ENCODE assay signal across 8 cellular contexts in the genomic region with DNA sequence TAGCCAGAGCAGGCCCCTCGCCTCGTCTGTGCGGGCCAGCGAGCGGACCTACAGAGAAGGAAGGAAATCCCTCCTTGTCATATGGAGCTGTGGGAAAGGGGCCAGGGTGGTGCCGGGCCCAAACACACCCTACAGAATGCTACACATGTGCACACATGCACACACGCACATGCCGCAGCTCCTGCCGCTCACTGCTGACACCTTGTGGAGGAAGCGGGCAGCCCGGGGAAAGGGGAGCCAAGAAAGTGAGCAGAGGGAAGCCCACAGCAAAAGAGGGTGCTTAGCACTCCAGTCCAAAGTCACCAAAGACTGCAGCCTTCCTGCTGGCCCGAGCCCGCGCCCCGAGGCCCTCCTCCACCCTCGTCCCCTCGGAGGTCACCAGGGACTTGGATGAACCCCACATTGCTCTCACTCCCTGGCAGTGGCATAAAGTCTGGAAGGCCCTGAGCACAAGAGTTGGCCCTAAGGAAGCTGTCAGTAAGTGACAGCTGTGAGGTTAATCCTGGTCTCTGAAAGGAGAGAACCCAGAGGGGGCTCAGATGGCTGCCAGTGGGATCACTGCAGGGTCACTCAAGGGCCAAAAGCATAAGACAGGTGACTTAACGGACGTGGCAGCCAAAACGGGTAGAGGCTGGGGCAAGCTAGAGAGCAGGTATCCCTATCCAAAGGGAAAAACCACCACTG.
DNase-seq lines count a peak whose midpoint lies in the region; ATAC-seq, FAIRE-seq and TF ChIP-seq lines count a peak whose summit lies in the region.

No MANE protein-coding gene starts in this region.

- no peaks in the 10 kb centered on the region for H3K27me3 Mint-ChIP-seq in endodermal cell (ENCODE audit: insufficient read depth)

- no peak overlapping the region for H3K27ac Mint-ChIP-seq in endodermal cell
- H3K27ac Mint-ChIP-seq in stimulated activated effector memory CD8-positive, alpha-beta T cell treated with anti-CD3 and anti-CD28 coated beads, Interleukin-12 subunit alpha, Interleukin-12 subunit beta, amount 100 ng/mL, for 72 hours: no peak overlapping the region

- H3K4me1 ChIP-seq in endodermal cell (ENCODE audit: control insufficient read depth, insufficient read depth, low read length): no peaks in the 10 kb centered on the region

- H3K9me3 ChIP-seq in endodermal cell (ENCODE audit: control insufficient read depth, low read length): no peaks in the 10 kb centered on the region

- DNase-seq in AG09319 (ENCODE audit: extremely low read depth, low read depth): peak; percentile 19
- peak; percentile 56 for DNase-seq in H54 (ENCODE audit: insufficient read length, low spot score)
- DNase-seq in NCI-H748 (lab: John Stamatoyannopoulos, UW; ENCODE audit: unreplicated experiment): peak; percentile 74
- DNase-seq in activated CD8-positive, alpha-beta memory T cell treated with anti-CD3 and anti-CD28 coated beads, Interleukin-2, amount 50 U/mL, for 1 hour (ENCODE audit: extremely low read depth): peak; percentile 21
- peak; percentile 96 for DNase-seq in endodermal cell
- peak; percentile 91 for DNase-seq in myocyte (ENCODE audit: low read depth)
- DNase-seq in stimulated activated effector memory CD8-positive, alpha-beta T cell treated with anti-CD3 and anti-CD28 coated beads, Interleukin-12 subunit alpha, Interleukin-12 subunit beta, amount 100 ng/mL, for 72 hours (ENCODE audit: low spot score in 2 of 2): peak; percentile 67 to 88

- H3K9me3 Mint-ChIP-seq in endodermal cell: no peaks in the 10 kb centered on the region
- no peaks in the 10 kb centered on the region for H3K9me3 Mint-ChIP-seq in stimulated activated effector memory CD8-positive, alpha-beta T cell treated with anti-CD3 and anti-CD28 coated beads, Interleukin-12 subunit alpha, Interleukin-12 subunit beta, amount 100 ng/mL, for 72 hours

- no peak overlapping the region for H3K4me3 ChIP-seq in endodermal cell (ENCODE audit: low read length)

- peak; percentile 100 for TF ChIP-seq CTCF in AG09319 (IDR thresholded peaks at IDR 0.05; ENCODE audit: low read depth, low read length)
- peak; percentile 95 for TF ChIP-seq CTCF in endodermal cell (conservative IDR thresholded peaks at IDR 0.05)

- no peak overlapping the region for H3K4me3 Mint-ChIP-seq in endodermal cell
- no peak overlapping the region for H3K4me3 Mint-ChIP-seq in stimulated activated effector memory CD8-positive, alpha-beta T cell treated with anti-CD3 and anti-CD28 coated beads, Interleukin-12 subunit alpha, Interleukin-12 subunit beta, amount 100 ng/mL, for 72 hours

- peak overlapping the region; percentile 22 for H3K27ac ChIP-seq in endodermal cell (ENCODE audit: low read depth, low read length)

- FAIRE-seq in H54 (lab: Jason Lieb, UNC): no peak

- peaks cover 31% of the 10 kb centered on the region for H3K36me3 Mint-ChIP-seq in endodermal cell (ENCODE audit: low read depth)
- H3K36me3 Mint-ChIP-seq in stimulated activated effector memory CD8-positive, alpha-beta T cell treated with anti-CD3 and anti-CD28 coated beads, Interleukin-12 subunit alpha, Interleukin-12 subunit beta, amount 100 ng/mL, for 72 hours: peaks cover 66% of the 10 kb centered on the region

- no peak for TF ChIP-seq POLR2A in H54 (IDR thresholded peaks at IDR 0.05; ENCODE audit: low read depth, low read length)

- 43 to 46% methylated on average over 8 to 18 of the region's 20 CpGs for WGBS in endodermal cell (ENCODE audit: insufficient coverage in 1 of 2, insufficient read length in 1 of 2), 2 experiments

- ATAC-seq in stimulated activated effector memory CD8-positive, alpha-beta T cell treated with anti-CD3 and anti-CD28 coated beads, Interleukin-12 subunit alpha, Interleukin-12 subunit beta, amount 100 ng/mL, for 72 hours: peak; percentile 77
- ATAC-seq in GM18498 (IDR thresholded peaks at IDR 0.05; ENCODE audit: unreplicated experiment): no peak

- H3K4me1 Mint-ChIP-seq in endodermal cell: peaks cover 6% of the 10 kb centered on the region
- peaks cover 10% of the 10 kb centered on the region for H3K4me1 Mint-ChIP-seq in stimulated activated effector memory CD8-positive, alpha-beta T cell treated with anti-CD3 and anti-CD28 coated beads, Interleukin-12 subunit alpha, Interleukin-12 subunit beta, amount 100 ng/mL, for 72 hours

- H3K9ac ChIP-seq in endodermal cell (ENCODE audit: extremely low read depth, low read length, poor library complexity, severe bottlenecking): no peak overlapping the region

- H3K36me3 ChIP-seq in endodermal cell (ENCODE audit: control insufficient read depth, insufficient read depth, low read length): no peaks in the 10 kb centered on the region

- H3K27me3 ChIP-seq in endodermal cell (ENCODE audit: control insufficient read depth, insufficient read depth, low read length, poor library complexity, severe bottlenecking): no peaks in the 10 kb centered on the region

Comparison
In these comparisons a context has a peak if more than half of its experiments do, and no peak if none do; other contexts are left out.
1. DNase-seq: peak in every context shown above with its lines; median percentile 96 in endodermal cell; 91 in myocyte; 78 in stimulated activated effector memory CD8-positive, alpha-beta T cell treated with anti-CD3 and anti-CD28 coated beads, Interleukin-12 subunit alpha, Interleukin-12 subunit beta, amount 100 ng/mL, for 72 hours; 74 in NCI-H748; 56 in H54; 21 in activated CD8-positive, alpha-beta memory T cell treated with anti-CD3 and anti-CD28 coated beads, Interleukin-2, amount 50 U/mL, for 1 hour; 19 in AG09319.